8 cellular contexts compared by ENCODE assay signal in the genomic region with DNA sequence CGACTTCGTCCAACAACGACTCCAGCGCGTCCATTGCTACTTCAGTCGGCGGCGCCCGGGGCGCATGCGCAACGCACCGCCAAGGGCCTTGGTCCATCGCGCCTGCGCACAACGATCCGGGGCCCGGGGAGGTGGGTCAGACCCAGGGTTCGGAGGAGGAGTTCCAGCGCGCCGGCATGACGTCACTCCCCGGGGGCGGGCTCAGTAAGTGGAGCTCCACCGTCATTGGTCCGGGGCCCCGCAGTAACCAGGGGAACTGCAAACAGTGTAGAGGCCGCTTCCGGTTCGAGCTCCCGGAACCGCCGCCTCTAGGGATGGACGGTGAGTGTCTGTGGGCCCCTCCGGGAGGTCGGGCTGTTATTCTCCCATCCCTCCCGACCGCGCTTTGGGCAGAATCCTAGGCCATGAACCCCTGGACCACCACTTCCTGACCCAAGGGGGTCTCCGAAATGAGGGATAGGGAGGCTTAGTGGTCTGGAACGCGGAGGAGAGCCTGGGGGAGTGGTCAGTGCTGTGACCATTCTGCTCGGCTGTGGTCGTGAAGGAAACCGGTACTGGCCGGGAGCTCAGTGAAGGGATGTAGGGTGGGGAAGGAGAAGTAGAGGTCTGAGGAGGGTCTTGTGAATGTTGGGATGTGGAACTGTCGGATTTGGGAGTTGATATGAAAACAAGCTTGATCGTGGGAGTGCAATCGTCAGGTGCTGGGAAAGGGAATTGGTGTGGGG. TPM values are rescaled to one million over a fixed set of nuclear protein-coding genes. Genes with fewer than 3 reads are reported as not detected.
DNase-seq lines count a peak whose midpoint lies in the region; ATAC-seq, FAIRE-seq and TF ChIP-seq lines count a peak whose summit lies in the region.

A gene with protein sequence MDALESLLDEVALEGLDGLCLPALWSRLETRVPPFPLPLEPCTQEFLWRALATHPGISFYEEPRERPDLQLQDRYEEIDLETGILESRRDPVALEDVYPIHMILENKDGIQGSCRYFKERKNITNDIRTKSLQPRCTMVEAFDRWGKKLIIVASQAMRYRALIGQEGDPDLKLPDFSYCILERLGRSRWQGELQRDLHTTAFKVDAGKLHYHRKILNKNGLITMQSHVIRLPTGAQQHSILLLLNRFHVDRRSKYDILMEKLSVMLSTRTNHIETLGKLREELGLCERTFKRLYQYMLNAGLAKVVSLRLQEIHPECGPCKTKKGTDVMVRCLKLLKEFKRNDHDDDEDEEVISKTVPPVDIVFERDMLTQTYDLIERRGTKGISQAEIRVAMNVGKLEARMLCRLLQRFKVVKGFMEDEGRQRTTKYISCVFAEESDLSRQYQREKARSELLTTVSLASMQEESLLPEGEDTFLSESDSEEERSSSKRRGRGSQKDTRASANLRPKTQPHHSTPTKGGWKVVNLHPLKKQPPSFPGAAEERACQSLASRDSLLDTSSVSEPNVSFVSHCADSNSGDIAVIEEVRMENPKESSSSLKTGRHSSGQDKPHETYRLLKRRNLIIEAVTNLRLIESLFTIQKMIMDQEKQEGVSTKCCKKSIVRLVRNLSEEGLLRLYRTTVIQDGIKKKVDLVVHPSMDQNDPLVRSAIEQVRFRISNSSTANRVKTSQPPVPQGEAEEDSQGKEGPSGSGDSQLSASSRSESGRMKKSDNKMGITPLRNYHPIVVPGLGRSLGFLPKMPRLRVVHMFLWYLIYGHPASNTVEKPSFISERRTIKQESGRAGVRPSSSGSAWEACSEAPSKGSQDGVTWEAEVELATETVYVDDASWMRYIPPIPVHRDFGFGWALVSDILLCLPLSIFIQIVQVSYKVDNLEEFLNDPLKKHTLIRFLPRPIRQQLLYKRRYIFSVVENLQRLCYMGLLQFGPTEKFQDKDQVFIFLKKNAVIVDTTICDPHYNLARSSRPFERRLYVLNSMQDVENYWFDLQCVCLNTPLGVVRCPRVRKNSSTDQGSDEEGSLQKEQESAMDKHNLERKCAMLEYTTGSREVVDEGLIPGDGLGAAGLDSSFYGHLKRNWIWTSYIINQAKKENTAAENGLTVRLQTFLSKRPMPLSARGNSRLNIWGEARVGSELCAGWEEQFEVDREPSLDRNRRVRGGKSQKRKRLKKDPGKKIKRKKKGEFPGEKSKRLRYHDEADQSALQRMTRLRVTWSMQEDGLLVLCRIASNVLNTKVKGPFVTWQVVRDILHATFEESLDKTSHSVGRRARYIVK (N-terminal part only) (minus strand): TSS at position 57 of the 725 bp plus-strand sequence. CDS start 23 bp downstream, at position 34.
A gene (plus strand): TSS at position 288 of the 725 bp plus-strand sequence. CDS start 27 bp downstream, at position 315.

- H3K36me3 ChIP-seq in body of pancreas (replicated peaks in 1 of 2; ENCODE audit: insufficient read depth in 1 of 2, low read depth in 2 of 2), result no peaks in the 10 kb centered on the region

- H3K4me1 ChIP-seq in body of pancreas, result peaks cover 35% of the 10 kb centered on the region

- H3K27me3 ChIP-seq in body of pancreas, result no peaks in the 10 kb centered on the region

- peak; percentile 69 to 83 (median 82) for TF ChIP-seq POLR2A in body of pancreas (IDR thresholded peaks at IDR 0.05)

- H3K9me3 ChIP-seq in body of pancreas, result no peaks in the 10 kb centered on the region

- TF ChIP-seq CTCF in 22Rv1 (IDR thresholded peaks at IDR 0.05) (no peak), body of pancreas (IDR thresholded peaks at IDR 0.05) (peak in 1 of 7 experiments; percentile 23)

- H3K4me3 ChIP-seq in body of pancreas (peak within 1 kb of the TSS; percentile 73 to 91), skeletal muscle cell (ENCODE audit: low read depth, low read length) (peak within 1 kb of the TSS; percentile 99)

- DNase-seq in NCI-H2107 treated with DMSO at 0.1 percent for 48 hours (lab: John Stamatoyannopoulos, UW; ENCODE audit: unreplicated experiment), result peak; percentile 88
- DNase-seq in body of pancreas, result peak; percentile 100
- peak; percentile 51 for DNase-seq in iPS DF 4.7 (ENCODE audit: extremely low read depth, low spot score)
- peak; percentile 93 for DNase-seq in skeletal muscle cell (ENCODE audit: low read depth)

- intact Hi-C loops in body of pancreas (cut with DNase I), result no loop called here

- FAIRE-seq in TTC549 (lab: Jason Lieb, UNC), result peak; percentile 84

- WGBS in body of pancreas, 2 donors, result 0 to 1% methylated on average over 10 to 51 of the region's 51 CpGs

- ATAC-seq in GM18520 (IDR thresholded peaks at IDR 0.05; ENCODE audit: unreplicated experiment) (peak; percentile 93), HG03064 (IDR thresholded peaks at IDR 0.05; ENCODE audit: low read depth, unreplicated experiment) (peak; percentile 92), body of pancreas (peak; percentile 99)

- H3K27ac ChIP-seq in 22Rv1, result peak within 1 kb of the TSS; percentile 52
- H3K27ac ChIP-seq in body of pancreas, result peak within 1 kb of the TSS; percentile 58 to 87 (median 83)

RNA-seq across cellular contexts. Expression of the first gene that starts in this region (rescaled TPM):
- 100 to 1,000 TPM in 1 of 2 donors, 10 to 100 TPM in 1; 38.7 to 161 TPM for total RNA-seq in body of pancreas

RNA-seq across cellular contexts. Expression of the second gene that starts in this region (rescaled TPM):
- 10 to 100 TPM; 23.4 to 25.7 TPM for total RNA-seq in body of pancreas

Comparison
In these comparisons a context has a peak if more than half of its experiments do, and no peak if none do; other contexts are left out.
1. Peak in every context shown above with its lines: DNase-seq, ATAC-seq, H3K4me3 ChIP-seq and H3K27ac ChIP-seq.